ENCODE assay signal across 8 cellular contexts in genomic region chr20:3710703-3711417, GRCh38. TPM values are rescaled to one million over a fixed set of nuclear protein-coding genes. Genes with fewer than 3 reads are reported as not detected.
DNase-seq lines count a peak whose midpoint lies in the region; ATAC-seq and TF ChIP-seq lines count a peak whose summit lies in the region.

No MANE protein-coding gene starts in this region.

- H3K27ac Mint-ChIP-seq in naive B cell = peak overlapping the region in 1 of 6 donors; percentile 79

- H3K27me3 Mint-ChIP-seq in naive B cell = peaks cover 11 to 30% (median 14%) of the 10 kb centered on the region in 3 donors

- ATAC-seq in naive B cell (ENCODE audit: low read depth in 2 of 2) = peak; percentile 56 to 58

- H3K9me3 Mint-ChIP-seq in naive B cell = peaks cover 0 to 3% (median 0%) of the 10 kb centered on the region in 7 donors

- TF ChIP-seq CTCF in epithelial cell of esophagus (IDR thresholded peaks at IDR 0.05; ENCODE audit: insufficient read depth, low read depth, low read length, missing control alignments) = peak; percentile 78

- H3K4me3 Mint-ChIP-seq in naive B cell = no peak overlapping the region

- H3K4me1 Mint-ChIP-seq in naive B cell = peaks cover 0 to 8% (median 0%) of the 10 kb centered on the region in 3 donors

- no peaks in the 10 kb centered on the region for H3K36me3 Mint-ChIP-seq in naive B cell

- H3K4me3 ChIP-seq in epithelial cell of esophagus (ENCODE audit: low read length) = no peak overlapping the region

- DNase-seq in SIG-M5 treated with dmso at 0.1 percent for 504 hours (lab: John Stamatoyannopoulos, UW; ENCODE audit: unreplicated experiment) = peak; percentile 32
- no peak for DNase-seq in SIG-M5 (lab: John Stamatoyannopoulos, UW)
- DNase-seq in NCI-H460 (ENCODE audit: extremely low read depth, low read depth) = peak; percentile 50
- DNase-seq in activated CD8-positive, alpha-beta memory T cell treated with anti-CD3 and anti-CD28 coated beads, Interleukin-2, amount 50 U/mL, for 24 hours (ENCODE audit: extremely low read depth) = peak; percentile 48
- peak; percentile 48 for DNase-seq in epithelial cell of esophagus (ENCODE audit: low read depth)
- peak; percentile 51 for DNase-seq in naive B cell
- peak; percentile 36 to 50 for DNase-seq in stimulated activated CD8-positive, alpha-beta memory T cell treated with anti-CD3 and anti-CD28 coated beads, Interleukin-7, amount 100 ng/mL, for 4 hours (ENCODE audit: low read depth in 2 of 2)
- DNase-seq in SKM-1 (lab: John Stamatoyannopoulos, UW; ENCODE audit: unreplicated experiment) = no peak

RNA-seq across cellular contexts. Expression of gene SIGLEC1, which starts 1.5 kb away (rescaled TPM):
- total RNA-seq in NCI-H460 (2014; rRNA removed; shearing (Covaris generic)) = not detected in 2 replicates
- 0.03 TPM in 1 of 2 replicates, not detected in the other for polyA plus RNA-seq in NCI-H460 (2014; cell fraction: nucleus; rRNA removed)
- polyA plus RNA-seq in naive B cell (ENCODE audit: low read depth in 6 of 6) = not detected

RNA-seq across cellular contexts. Expression of gene HSPA12B, which starts 21.6 kb away (rescaled TPM):
- not detected in 2 replicates for total RNA-seq in NCI-H460 (2014; rRNA removed; shearing (Covaris generic))
- polyA plus RNA-seq in NCI-H460 (2014; cell fraction: nucleus; rRNA removed) = not detected in 2 replicates
- not detected for polyA plus RNA-seq in naive B cell (ENCODE audit: low read depth in 6 of 6)

RNA-seq across cellular contexts. Expression of gene ADAM33, which starts 29.1 kb away (rescaled TPM):
- 0.10 and 0.12 TPM in 2 replicates for total RNA-seq in NCI-H460 (2014; rRNA removed; shearing (Covaris generic))
- 1.9 and 2.2 TPM in 2 replicates for polyA plus RNA-seq in NCI-H460 (2014; cell fraction: nucleus; rRNA removed)
- polyA plus RNA-seq in naive B cell (ENCODE audit: low read depth in 6 of 6) = not detected

RNA-seq across cellular contexts. Expression of gene GFRA4, which starts 47.7 kb away (rescaled TPM):
- total RNA-seq in NCI-H460 (2014; rRNA removed; shearing (Covaris generic)) = not detected in 2 replicates
- polyA plus RNA-seq in NCI-H460 (2014; cell fraction: nucleus; rRNA removed) = not detected in 2 replicates
- polyA plus RNA-seq in naive B cell (ENCODE audit: low read depth in 6 of 6) = not detected

RNA-seq across cellular contexts. Expression of gene ADISSP, which starts 56.7 kb away (rescaled TPM):
- 42.0 and 50.7 TPM in 2 replicates for total RNA-seq in NCI-H460 (2014; rRNA removed; shearing (Covaris generic))
- polyA plus RNA-seq in NCI-H460 (2014; cell fraction: nucleus; rRNA removed) = 58.3 and 60.7 TPM in 2 replicates
- 10 to 100 TPM; 17.3 to 24.9 (median 20.8) TPM for polyA plus RNA-seq in naive B cell (ENCODE audit: low read depth in 6 of 6)

Comparison
In these comparisons a context has a peak if more than half of its experiments do, and no peak if none do; other contexts are left out.
1. DNase-seq: peak in SIG-M5 treated with dmso at 0.1 percent for 504 hours (single experiment), NCI-H460 (single experiment), activated CD8-positive, alpha-beta memory T cell treated with anti-CD3 and anti-CD28 coated beads, Interleukin-2, amount 50 U/mL, for 24 hours (single experiment), epithelial cell of esophagus (single experiment), naive B cell (single experiment) and stimulated activated CD8-positive, alpha-beta memory T cell treated with anti-CD3 and anti-CD28 coated beads, Interleukin-7, amount 100 ng/mL, for 4 hours (2 of 2); none in SIG-M5 (single experiment) and SKM-1 (single experiment).